ENCODE assay signal across 8 cellular contexts in the genomic region with DNA sequence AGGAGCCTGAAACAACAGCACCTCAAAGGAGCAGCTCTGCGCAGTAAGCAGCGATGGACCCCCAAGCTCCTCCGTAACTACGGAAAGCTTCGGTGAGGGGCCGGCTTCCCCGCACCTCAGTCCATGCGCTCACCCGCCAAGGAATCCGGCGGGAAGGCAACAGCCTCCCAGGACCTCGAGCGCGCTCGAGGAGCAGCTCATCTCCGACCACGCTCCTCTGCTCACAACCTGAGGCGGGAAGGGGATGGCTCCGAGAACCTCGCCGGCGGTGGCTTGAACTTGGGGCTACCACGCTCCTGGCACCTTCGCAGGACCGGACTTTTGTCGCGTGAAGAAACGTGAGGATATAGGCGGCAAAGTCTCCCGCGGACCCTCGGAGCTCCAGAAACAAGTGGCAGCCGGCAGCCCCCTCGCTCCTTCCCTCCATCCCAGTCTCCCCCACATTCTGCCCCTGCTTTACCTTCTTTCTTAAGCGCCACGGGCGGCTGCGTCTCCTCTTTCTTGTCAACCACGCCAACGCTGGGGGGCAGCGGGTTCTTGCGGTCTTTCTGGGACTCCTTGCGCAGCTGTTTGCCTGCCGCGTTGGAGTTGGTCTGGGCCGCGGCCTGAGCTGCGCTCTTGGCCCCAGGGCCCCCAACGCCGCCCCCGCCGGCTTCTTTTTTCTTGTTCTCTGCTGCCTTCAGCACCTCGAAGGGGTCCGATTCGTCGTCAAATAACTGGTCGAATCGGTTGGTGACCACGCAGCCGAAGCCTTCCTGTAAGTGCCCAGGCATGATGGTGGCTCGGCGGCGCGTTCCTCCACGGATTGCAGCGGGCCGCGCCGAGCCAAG. TPM values are rescaled to one million over a fixed set of nuclear protein-coding genes. Genes with fewer than 3 reads are reported as not detected.
DNase-seq lines count a peak whose midpoint lies in the region; ATAC-seq and TF ChIP-seq lines count a peak whose summit lies in the region.

No MANE protein-coding gene starts in this region.

- H3K79me1 ChIP-seq in neuronal stem cell (ENCODE audit: low read depth, low read length), result no peaks in the 10 kb centered on the region

- no peaks in the 10 kb centered on the region for H3K9me3 Mint-ChIP-seq in CD4-positive, alpha-beta memory T cell

- H3K4me1 Mint-ChIP-seq in CD4-positive, alpha-beta memory T cell, result peaks cover 32 to 65% (median 39%) of the 10 kb centered on the region in 4 donors

- H3K4me3 ChIP-seq in CD4-positive, alpha-beta memory T cell (ENCODE audit: low read length in 2 of 2), result peak overlapping the region; percentile 87 to 91
- peak overlapping the region; percentile 94 for H3K4me3 ChIP-seq in Loucy (ENCODE audit: low read length, poor library complexity, severe bottlenecking)
- peak overlapping the region; percentile 94 for H3K4me3 ChIP-seq in fibroblast of the aortic adventitia (ENCODE audit: low read depth, low read length)
- H3K4me3 ChIP-seq in neuronal stem cell (ENCODE audit: low read length in 2 of 2), result peak overlapping the region; percentile 99
- H3K4me3 ChIP-seq in tibial artery, result peak overlapping the region; percentile 81 to 84

- H2BK5ac ChIP-seq in neuronal stem cell (ENCODE audit: low read length), result peak overlapping the region; percentile 97

- peak overlapping the region; percentile 98 for H3K4me2 ChIP-seq in Loucy (ENCODE audit: low read depth, low read length, poor library complexity, severe bottlenecking)
- H3K4me2 ChIP-seq in neuronal stem cell (ENCODE audit: insufficient read depth, low read length, poor library complexity, severe bottlenecking), result peak overlapping the region; percentile 64

- H3K23ac ChIP-seq in neuronal stem cell (ENCODE audit: low read depth, low read length, poor library complexity), result peak overlapping the region; percentile 89

- H2AFZ ChIP-seq in Loucy (ENCODE audit: low read length), result no peak overlapping the region
- peak overlapping the region; percentile 61 for H2AFZ ChIP-seq in neuronal stem cell (ENCODE audit: low read length)

- DNase-seq in CD4-positive, alpha-beta memory T cell, result peak in 1 of 5 donors; percentile 26
- DNase-seq in activated T-cell treated with anti-CD3 and anti-CD28 coated beads for 4 hours, result peak; percentile 23
- DNase-seq in fibroblast of the aortic adventitia (ENCODE audit: low read depth), result no peak
- DNase-seq in neuronal stem cell (ENCODE audit: low spot score), result no peak
- DNase-seq in tibial artery, result peak; percentile 26 to 67
- DNase-seq in NCI-H1930 (lab: John Stamatoyannopoulos, UW), result no peak

- intact Hi-C loops in CD4-positive, alpha-beta memory T cell (cut with micrococcal nuclease), result loop anchor here (1.0 to 10.0 kb wide), 9 partner anchors 71 to 665 kb away; partner anchors contain the start of genes DNAI4, GADD45A and MIER1
- intact Hi-C loops in tibial artery (cut with DNase I; ENCODE audit: low total_unique reads), result loop anchor here (10.0 kb wide), 1 partner anchor 65 kb away; no protein-coding TSS in a partner anchor

- peak overlapping the region; percentile 55 for H2BK15ac ChIP-seq in neuronal stem cell (ENCODE audit: low read length)

- H3K27ac ChIP-seq in CD4-positive, alpha-beta memory T cell (ENCODE audit: low read depth, low read length), result peak overlapping the region; percentile 88
- no peak overlapping the region for H3K27ac ChIP-seq in neuronal stem cell (replicated peaks; ENCODE audit: low read length)
- H3K27ac ChIP-seq in tibial artery, result peak overlapping the region; percentile 94 to 98

- WGBS in neuronal stem cell (ENCODE audit: extremely low coverage in 2 of 2, insufficient read length in 2 of 2, insufficient replicate concordance in 1 of 2), 2 donors, result no CpG with 5 or more reads among the region's 69 CpGs

- no peak overlapping the region for H4K91ac ChIP-seq in neuronal stem cell (ENCODE audit: low read depth, low read length, poor library complexity)

- peak; percentile 1 for ATAC-seq in GM21529 (IDR thresholded peaks at IDR 0.05; ENCODE audit: unreplicated experiment)

- H3K4me1 ChIP-seq in CD4-positive, alpha-beta memory T cell (ENCODE audit: insufficient read depth, low read length), result peaks cover 42% of the 10 kb centered on the region
- H3K4me1 ChIP-seq in Loucy (ENCODE audit: insufficient read depth, low read length, poor library complexity, severe bottlenecking), result peaks cover 59% of the 10 kb centered on the region
- H3K4me1 ChIP-seq in neuronal stem cell (ENCODE audit: control insufficient read depth in 2 of 2, insufficient read depth in 1 of 2, low read depth in 1 of 2, low read length in 2 of 2), result peaks cover 0 to 2% of the 10 kb centered on the region in 2 donors
- H3K4me1 ChIP-seq in tibial artery, result peaks cover 0 to 59% (median 23%) of the 10 kb centered on the region in 4 donors

- H4K8ac ChIP-seq in neuronal stem cell (ENCODE audit: low read depth, low read length), result no peak overlapping the region

- TF ChIP-seq CTCF in Loucy (conservative IDR thresholded peaks at IDR 0.05; ENCODE audit: low read length), result no peak
- no peak for TF ChIP-seq CTCF in fibroblast of the aortic adventitia (IDR thresholded peaks at IDR 0.05; ENCODE audit: insufficient read depth, low read length)
- TF ChIP-seq CTCF in tibial artery (IDR thresholded peaks at IDR 0.05), result no peak

- H3K27me3 Mint-ChIP-seq in CD4-positive, alpha-beta memory T cell, result no peaks in the 10 kb centered on the region

- CTCF ChIA-PET in CD4-positive, alpha-beta memory T cell (lab: Charles Lee; ENCODE audit: partially characterized antibody), result interaction anchor here (0.7 to 1.7 kb wide), 3 partner anchors 16 to 506 kb away, joined by 3 to 5 read pairs (median 4); no protein-coding TSS in a partner anchor

- POLR2A ChIA-PET in CD4-positive, alpha-beta memory T cell (lab: Charles Lee; ENCODE audit: partially characterized antibody), result interaction anchor here (0.8 to 4.1 kb wide), 14 partner anchors 10 to 505 kb away, joined by 3 to 27 read pairs (median 6); partner anchors contain the start of genes DNAI4, GADD45A, IL12RB2 and MIER1

- H3K9me3 ChIP-seq in CD4-positive, alpha-beta memory T cell (ENCODE audit: control insufficient read depth in 1 of 2, low read length in 2 of 2), result no peaks in the 10 kb centered on the region
- H3K9me3 ChIP-seq in Loucy (ENCODE audit: insufficient read depth, low read depth, low read length), result no peaks in the 10 kb centered on the region
- H3K9me3 ChIP-seq in neuronal stem cell (replicated peaks in 1 of 2; ENCODE audit: control insufficient read depth in 2 of 2, insufficient read depth in 1 of 2, low read depth in 1 of 2, low read length in 2 of 2), result no peaks in the 10 kb centered on the region
- H3K9me3 ChIP-seq in tibial artery, result no peaks in the 10 kb centered on the region

- H3K9ac ChIP-seq in Loucy (ENCODE audit: low read depth, low read length, poor library complexity, severe bottlenecking) (peak overlapping the region; percentile 92), neuronal stem cell (ENCODE audit: low read depth, low read length, poor library complexity) (peak overlapping the region; percentile 95)

- H3K36me3 ChIP-seq in CD4-positive, alpha-beta memory T cell (ENCODE audit: insufficient read depth, low read length), result peaks cover 11% of the 10 kb centered on the region
- H3K36me3 ChIP-seq in Loucy (ENCODE audit: insufficient read depth, low read length), result peaks cover 27% of the 10 kb centered on the region
- H3K36me3 ChIP-seq in neuronal stem cell (replicated peaks in 1 of 2; ENCODE audit: control insufficient read depth in 2 of 2, insufficient read depth in 2 of 2, low read length in 2 of 2), result peaks cover 10 to 48% of the 10 kb centered on the region in 2 donors
- H3K36me3 ChIP-seq in tibial artery, result peaks cover 11 to 15% (median 12%) of the 10 kb centered on the region in 3 donors

- peaks cover 46% of the 10 kb centered on the region for H4K20me1 ChIP-seq in Loucy (ENCODE audit: insufficient read depth, low read length, poor library complexity, severe bottlenecking)

- H3K4ac ChIP-seq in neuronal stem cell (ENCODE audit: low read length), result peak overlapping the region; percentile 38

- H3F3A ChIP-seq in Loucy (ENCODE audit: low read depth), result peaks cover 3% of the 10 kb centered on the region; the same call in 1 of the 2 replicates

- H2AK5ac ChIP-seq in neuronal stem cell (ENCODE audit: low read depth, low read length), result peak overlapping the region; percentile 86

- H3K4me3 Mint-ChIP-seq in CD4-positive, alpha-beta memory T cell, result peak overlapping the region; percentile 92 to 99 (median 95)

- peak overlapping the region; percentile 96 for H3K14ac ChIP-seq in neuronal stem cell (ENCODE audit: low read length)

- no peak overlapping the region for H2BK12ac ChIP-seq in neuronal stem cell (ENCODE audit: low read length)

- H3K79me2 ChIP-seq in Loucy (ENCODE audit: insufficient read depth, low read length), result peaks cover 55% of the 10 kb centered on the region

- peak overlapping the region; percentile 96 to 99 (median 98) for H3K27ac Mint-ChIP-seq in CD4-positive, alpha-beta memory T cell

- H3K18ac ChIP-seq in neuronal stem cell (ENCODE audit: low read length), result peak overlapping the region; percentile 73

- peaks cover 19 to 57% of the 10 kb centered on the region in 2 donors for H3K36me3 Mint-ChIP-seq in CD4-positive, alpha-beta memory T cell

- H3K9me2 ChIP-seq in Loucy (replicated peaks; ENCODE audit: low read depth, low read length), result no peaks in the 10 kb centered on the region

- no peak overlapping the region for H2BK120ac ChIP-seq in neuronal stem cell (ENCODE audit: low read depth, low read length)

- no peaks in the 10 kb centered on the region for H3K27me3 ChIP-seq in CD4-positive, alpha-beta memory T cell (ENCODE audit: insufficient read depth, low read length)
- H3K27me3 ChIP-seq in Loucy (ENCODE audit: insufficient read depth, low read length, poor library complexity, severe bottlenecking) (peaks cover 9% of the 10 kb centered on the region), neuronal stem cell (ENCODE audit: control insufficient read depth in 3 of 3, insufficient read depth in 3 of 3, low read depth in 1 of 3, low read length in 3 of 3) (peaks cover 0 to 10% (median 0%) of the 10 kb centered on the region in 3 experiments), tibial artery (no peaks in the 10 kb centered on the region)

RNA-seq across cellular contexts. Expression of gene SERBP1, which starts 0.5 kb away (rescaled TPM):
- 100 to 1,000 TPM; 148 to 154 TPM for total RNA-seq in CD4-positive, alpha-beta memory T cell
- polyA plus RNA-seq in CD4-positive, alpha-beta memory T cell, result 100 to 1,000 TPM in 1 of 2 donors, 10 to 100 TPM in 1; 94.9 to 125 TPM
- 232 and 420 TPM in 2 replicates for total RNA-seq in fibroblast of the aortic adventitia (ENCODE audit: low replicate concordance)
- 407 TPM for polyA plus RNA-seq in neuronal stem cell (2013, experiment 1 of 2)
- polyA plus RNA-seq in neuronal stem cell (2013, experiment 2 of 2), result 412 TPM

Comparison
In these comparisons a context has a peak if more than half of its experiments do, and no peak if none do; other contexts are left out.
1. DNase-seq: peak in activated T-cell treated with anti-CD3 and anti-CD28 coated beads for 4 hours (single experiment) and tibial artery (2 of 2); none in fibroblast of the aortic adventitia (single experiment), neuronal stem cell (single experiment) and NCI-H1930 (0 of 2).
2. Peak in every context shown above with its lines, with median percentiles within 50 percentile points of each other: H3K4me3 ChIP-seq.